ENCODE assay signal across 8 cellular contexts in the genomic region with DNA sequence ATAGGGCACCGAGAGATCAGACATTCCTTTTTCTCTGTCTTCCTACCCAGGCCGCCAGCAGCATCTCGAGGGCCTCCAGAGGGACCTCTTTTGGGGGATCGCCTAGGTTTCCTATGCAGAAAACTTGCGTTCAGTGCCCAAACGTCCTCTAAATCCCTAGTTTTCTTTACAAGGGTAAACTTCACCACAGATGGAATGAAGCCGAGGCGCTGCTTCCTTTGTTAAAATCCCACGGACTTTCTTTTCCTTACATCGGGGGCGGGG. TPM values are rescaled to one million over a fixed set of nuclear protein-coding genes. Genes with fewer than 3 reads are reported as not detected.
DNase-seq lines count a peak whose midpoint lies in the region; ATAC-seq and TF ChIP-seq lines count a peak whose summit lies in the region.

No MANE protein-coding gene starts in this region.

- peak overlapping the region; percentile 88 for H3K27ac Mint-ChIP-seq in activated T-helper 2 cell treated with anti-CD3 and anti-CD28 coated beads, Interferon-gamma antibody, Interleukin-2, Interleukin-4, amounts not matched to agents 10 μg/mL and 5 μg/mL and 100 μg/mL, durations not matched to agents 14 hours and 24 hours and 36 hours

- intact Hi-C loops in activated T-helper 2 cell treated with anti-CD3 and anti-CD28 coated beads, Interferon-gamma antibody, Interleukin-2, Interleukin-4, amounts not matched to agents 10 μg/mL and 5 μg/mL and 100 μg/mL, durations not matched to agents 14 hours and 24 hours and 36 hours (cut with micrococcal nuclease), result loop anchor here (1.0 to 10.0 kb wide), 5 partner anchors 36 to 506 kb away; a partner anchor contains a TSS

- H3K9me3 ChIP-seq in SK-N-SH (no peaks in the 10 kb centered on the region), subcutaneous abdominal adipose tissue (ENCODE audit: control insufficient read depth in 5 of 5, low read length in 5 of 5) (no peaks in the 10 kb centered on the region)

- H3K36me3 ChIP-seq in SK-N-SH (replicated peaks in 1 of 2; ENCODE audit: control insufficient read depth in 1 of 2, insufficient read depth in 2 of 2, low read length in 1 of 2) (no peaks in the 10 kb centered on the region), subcutaneous abdominal adipose tissue (ENCODE audit: control insufficient read depth in 5 of 5, insufficient read depth in 5 of 5, low read length in 5 of 5) (no peaks in the 10 kb centered on the region)

- peaks cover 56% of the 10 kb centered on the region for H3K79me2 ChIP-seq in SK-N-SH (ENCODE audit: insufficient read depth)

- no peak for ATAC-seq in SK-N-SH treated with all-trans-retinoic acid at 6 μM for 48 hours
- ATAC-seq in GM21390 (IDR thresholded peaks at IDR 0.05; ENCODE audit: unreplicated experiment), result no peak
- ATAC-seq in GM19328 (IDR thresholded peaks at IDR 0.05; ENCODE audit: unreplicated experiment), result no peak

- POLR2A ChIA-PET in SK-N-SH (lab: Yijun Ruan, JAX), result interaction anchor here (2.7 kb wide), 1 partner anchor 20 kb away, joined by 9 read pairs; no protein-coding TSS in a partner anchor

- H3K9me2 ChIP-seq in SK-N-SH, result no peaks in the 10 kb centered on the region

- peaks cover 2% of the 10 kb centered on the region for H3K27me3 Mint-ChIP-seq in activated T-helper 2 cell treated with anti-CD3 and anti-CD28 coated beads, Interferon-gamma antibody, Interleukin-2, Interleukin-4, amounts not matched to agents 10 μg/mL and 5 μg/mL and 100 μg/mL, durations not matched to agents 14 hours and 24 hours and 36 hours (ENCODE audit: low read depth)

- H3K4me2 ChIP-seq in SK-N-SH, result peak overlapping the region; percentile 89

- WGBS in SK-N-SH (ENCODE audit: low lambda C conversion rate), result 0% methylated on average over 10 of the region's 11 CpGs

- peaks cover 31% of the 10 kb centered on the region for H3K36me3 Mint-ChIP-seq in activated T-helper 2 cell treated with anti-CD3 and anti-CD28 coated beads, Interferon-gamma antibody, Interleukin-2, Interleukin-4, amounts not matched to agents 10 μg/mL and 5 μg/mL and 100 μg/mL, durations not matched to agents 14 hours and 24 hours and 36 hours (ENCODE audit: low read depth)

- H3K4me3 ChIP-seq in SK-N-SH (ENCODE audit: low read depth in 2 of 2, low read length in 1 of 2) (peak overlapping the region; percentile 77 to 81), subcutaneous abdominal adipose tissue (ENCODE audit: low read depth in 1 of 5, low read length in 5 of 5) (peak overlapping the region; percentile 74 to 89 (median 83))

- H3K27ac ChIP-seq in SK-N-SH (ENCODE audit: low read depth in 2 of 2, low read length in 1 of 2) (peak overlapping the region; percentile 84 to 91), subcutaneous abdominal adipose tissue (ENCODE audit: low read depth, low read length) (peak overlapping the region; percentile 96)

- TF ChIP-seq CTCF in SK-N-SH (IDR thresholded peaks at IDR 0.05), result no peak

- H3K9ac ChIP-seq in SK-N-SH (peak overlapping the region; percentile 88), subcutaneous abdominal adipose tissue (ENCODE audit: low read length in 5 of 5) (peak overlapping the region; percentile 77 to 97 (median 88))

- peak overlapping the region; percentile 96 for H3K4me3 Mint-ChIP-seq in activated T-helper 2 cell treated with anti-CD3 and anti-CD28 coated beads, Interferon-gamma antibody, Interleukin-2, Interleukin-4, amounts not matched to agents 10 μg/mL and 5 μg/mL and 100 μg/mL, durations not matched to agents 14 hours and 24 hours and 36 hours (ENCODE audit: low read depth)

- no peaks in the 10 kb centered on the region for H3K9me3 Mint-ChIP-seq in activated T-helper 2 cell treated with anti-CD3 and anti-CD28 coated beads, Interferon-gamma antibody, Interleukin-2, Interleukin-4, amounts not matched to agents 10 μg/mL and 5 μg/mL and 100 μg/mL, durations not matched to agents 14 hours and 24 hours and 36 hours

- H3K27me3 ChIP-seq in SK-N-SH (ENCODE audit: insufficient read depth) (no peaks in the 10 kb centered on the region), subcutaneous abdominal adipose tissue (ENCODE audit: control insufficient read depth in 5 of 5, insufficient read depth in 4 of 5, low read length in 5 of 5) (no peaks in the 10 kb centered on the region)

- H4K20me1 ChIP-seq in SK-N-SH (ENCODE audit: insufficient read depth), result peaks cover 52% of the 10 kb centered on the region

- no peak overlapping the region for H2AFZ ChIP-seq in SK-N-SH (ENCODE audit: low read depth)

- CTCF ChIA-PET in SK-N-SH (lab: Yijun Ruan, JAX), result interaction anchor here (1.0 to 3.2 kb wide), 4 partner anchors 9 to 241 kb away, joined by 3 to 18 read pairs (median 4); no protein-coding TSS in a partner anchor

- TF ChIP-seq RAD21 in SK-N-SH (IDR thresholded peaks at IDR 0.05; ENCODE audit: low read length), result no peak

- no peaks in the 10 kb centered on the region for H3F3A ChIP-seq in SK-N-SH (replicated peaks; ENCODE audit: insufficient read depth)

- TF ChIP-seq EP300 in SK-N-SH (IDR thresholded peaks at IDR 0.05; ENCODE audit: borderline replicate concordance in 1 of 2, low read depth in 1 of 2, low read length in 1 of 2), result no peak

- no peak for DNase-seq in SK-N-SH
- no peak for DNase-seq in activated T-helper 2 cell treated with anti-CD3 and anti-CD28 coated beads, Interferon-gamma antibody, Interleukin-2, Interleukin-4, amounts not matched to agents 10 μg/mL and 5 μg/mL and 100 μg/mL, durations not matched to agents 14 hours and 24 hours and 36 hours (ENCODE audit: low spot score)
- DNase-seq in iris pigment epithelial cell (ENCODE audit: low read depth), result peak; percentile 24
- DNase-seq in activated CD4-positive, CD25-positive, alpha-beta regulatory T cell (lab: John Stamatoyannopoulos, UW), result no peak

- H3K4me1 ChIP-seq in SK-N-SH (ENCODE audit: control insufficient read depth in 1 of 2, insufficient read depth in 2 of 2, low read depth in 1 of 2, low read length in 1 of 2) (peaks cover 6 to 19% of the 10 kb centered on the region in 2 experiments; a peak in 2 of 4 replicates), subcutaneous abdominal adipose tissue (ENCODE audit: control insufficient read depth in 5 of 5, insufficient read depth in 5 of 5, low read length in 5 of 5) (peaks cover 5 to 44% (median 32%) of the 10 kb centered on the region in 5 donors)

- peaks cover 38% of the 10 kb centered on the region for H3K4me1 Mint-ChIP-seq in activated T-helper 2 cell treated with anti-CD3 and anti-CD28 coated beads, Interferon-gamma antibody, Interleukin-2, Interleukin-4, amounts not matched to agents 10 μg/mL and 5 μg/mL and 100 μg/mL, durations not matched to agents 14 hours and 24 hours and 36 hours (ENCODE audit: low read depth)

TF ChIP-seq in SK-N-SH, 30 proteins besides CTCF, POLR2A, EP300 and RAD21:
- TF ChIP-seq TCF12 (IDR thresholded peaks at IDR 0.05), result no peak
- TF ChIP-seq MXI1 (IDR thresholded peaks at IDR 0.05; ENCODE audit: low read depth, low read length), result no peak
- TF ChIP-seq, protein P1, sequence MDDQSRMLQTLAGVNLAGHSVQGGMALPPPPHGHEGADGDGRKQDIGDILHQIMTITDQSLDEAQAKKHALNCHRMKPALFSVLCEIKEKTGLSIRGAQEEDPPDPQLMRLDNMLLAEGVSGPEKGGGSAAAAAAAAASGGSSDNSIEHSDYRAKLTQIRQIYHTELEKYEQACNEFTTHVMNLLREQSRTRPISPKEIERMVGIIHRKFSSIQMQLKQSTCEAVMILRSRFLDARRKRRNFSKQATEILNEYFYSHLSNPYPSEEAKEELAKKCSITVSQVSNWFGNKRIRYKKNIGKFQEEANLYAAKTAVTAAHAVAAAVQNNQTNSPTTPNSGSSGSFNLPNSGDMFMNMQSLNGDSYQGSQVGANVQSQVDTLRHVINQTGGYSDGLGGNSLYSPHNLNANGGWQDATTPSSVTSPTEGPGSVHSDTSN (IDR thresholded peaks at IDR 0.05), result no peak
- no peak for TF ChIP-seq SMC3 (IDR thresholded peaks at IDR 0.05; ENCODE audit: low read depth, low read length)

TF ChIP-seq in SK-N-SH treated with all-trans-retinoic acid at 6 μM for 48 hours, 23 proteins besides CTCF, POLR2A, EP300 and RAD21 (continues in another document):
- TF ChIP-seq TCF4 (CRISPR knock-in tag; IDR thresholded peaks at IDR 0.05; ENCODE audit: borderline replicate concordance) (no peak), ZNF70 (CRISPR knock-in tag; IDR thresholded peaks at IDR 0.05) (no peak), BACH2 (CRISPR knock-in tag; IDR thresholded peaks at IDR 0.05; ENCODE audit: borderline replicate concordance) (no peak), GLIS3 (CRISPR knock-in tag; IDR thresholded peaks at IDR 0.05) (no peak; the same call in 1 of the 2 replicates)
- TF ChIP-seq, protein P2, sequence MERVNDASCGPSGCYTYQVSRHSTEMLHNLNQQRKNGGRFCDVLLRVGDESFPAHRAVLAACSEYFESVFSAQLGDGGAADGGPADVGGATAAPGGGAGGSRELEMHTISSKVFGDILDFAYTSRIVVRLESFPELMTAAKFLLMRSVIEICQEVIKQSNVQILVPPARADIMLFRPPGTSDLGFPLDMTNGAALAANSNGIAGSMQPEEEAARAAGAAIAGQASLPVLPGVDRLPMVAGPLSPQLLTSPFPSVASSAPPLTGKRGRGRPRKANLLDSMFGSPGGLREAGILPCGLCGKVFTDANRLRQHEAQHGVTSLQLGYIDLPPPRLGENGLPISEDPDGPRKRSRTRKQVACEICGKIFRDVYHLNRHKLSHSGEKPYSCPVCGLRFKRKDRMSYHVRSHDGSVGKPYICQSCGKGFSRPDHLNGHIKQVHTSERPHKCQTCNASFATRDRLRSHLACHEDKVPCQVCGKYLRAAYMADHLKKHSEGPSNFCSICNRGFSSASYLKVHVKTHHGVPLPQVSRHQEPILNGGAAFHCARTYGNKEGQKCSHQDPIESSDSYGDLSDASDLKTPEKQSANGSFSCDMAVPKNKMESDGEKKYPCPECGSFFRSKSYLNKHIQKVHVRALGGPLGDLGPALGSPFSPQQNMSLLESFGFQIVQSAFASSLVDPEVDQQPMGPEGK (CRISPR knock-in tag; IDR thresholded peaks at IDR 0.05; ENCODE audit: borderline replicate concordance), result no peak

RNA-seq across cellular contexts. Expression of a gene that starts 1.0 kb away (rescaled TPM):
- polyA plus RNA-seq in SK-N-SH (2012; rRNA removed), result 87.3 and 90.5 TPM in 2 replicates
- 116 and 169 TPM in 2 replicates for polyA plus RNA-seq in SK-N-SH (2012; cell fraction: cytosol; rRNA removed)
- polyA plus RNA-seq in SK-N-SH (2012; cell fraction: nucleus; rRNA removed), result 42.8 and 46.3 TPM in 2 replicates
- 52.8 and 60.5 TPM in 2 replicates for total RNA-seq in activated T-helper 2 cell treated with anti-CD3 and anti-CD28 coated beads, Interferon-gamma antibody, Interleukin-2, Interleukin-4, amounts not matched to agents 10 μg/mL and 5 μg/mL and 100 μg/mL, durations not matched to agents 14 hours and 24 hours and 36 hours
